Comparison of ENCODE assay signal across 11 cellular contexts in genomic region chr14:49303952-49304516, GRCh38.
DNase-seq lines count a peak whose midpoint lies in the region; ATAC-seq and TF ChIP-seq lines count a peak whose summit lies in the region.
"Had no signal": no experiment of that assay in that cellular context is flagged by ENCODE, and none has a peak within 500 bp of the region (broad histone marks: within the 10 kb centered on the region; RNA-seq: fewer than 3 reads in every experiment).

No MANE protein-coding gene starts in this region.

- DNase-seq in activated CD4-positive, alpha-beta T cell treated with anti-CD3 and anti-CD28 coated beads, Interleukin-2, amount 10 ng/mL, durations not matched to agents 7 days and 5 days, result peak; percentile 29
- no peak for DNase-seq in activated CD4-positive, alpha-beta T cell treated with anti-CD3 and anti-CD28 coated beads, Interleukin-2, amount 50 U/mL, for 4 hours
- no peak for DNase-seq in SK-N-SH
- peak; percentile 5 for DNase-seq in fibroblast of villous mesenchyme (ENCODE audit: low read depth)
- DNase-seq in smooth muscle cell of the brain vasculature (ENCODE audit: low read depth, low spot score), result peak; percentile 21
- DNase-seq in naive thymus-derived CD8-positive, alpha-beta T cell, result no peak
- no peak for DNase-seq in epidermal melanocyte (ENCODE audit: insufficient read length, low spot score)
- DNase-seq: activated CD4-positive, alpha-beta T cell treated with anti-CD3 and anti-CD28 coated beads for 48 hours had no signal

- no peaks in the 10 kb centered on the region for H3K27me3 Mint-ChIP-seq in activated CD4-positive, alpha-beta T cell treated with anti-CD3 and anti-CD28 coated beads, Interleukin-2, amount 10 ng/mL, durations not matched to agents 7 days and 5 days
- H3K27me3 Mint-ChIP-seq in naive thymus-derived CD8-positive, alpha-beta T cell, result peaks cover 3 to 21% (median 13%) of the 10 kb centered on the region in 5 donors

- no peak overlapping the region for H3K4me3 ChIP-seq in SK-N-SH (ENCODE audit: low read depth in 2 of 2, low read length in 1 of 2)
- no peak overlapping the region for H3K4me3 ChIP-seq in fibroblast of villous mesenchyme (ENCODE audit: low read depth, low read length)
- H3K4me3 ChIP-seq: skin epidermis had no signal

- H3K4me1 ChIP-seq in SK-N-SH (ENCODE audit: control insufficient read depth in 1 of 2, insufficient read depth in 2 of 2, low read depth in 1 of 2, low read length in 1 of 2), result peaks cover 0 to 2% of the 10 kb centered on the region in 2 experiments; a peak in 1 of 4 replicates

- no peak overlapping the region for H3K4me3 Mint-ChIP-seq in activated CD4-positive, alpha-beta T cell treated with anti-CD3 and anti-CD28 coated beads, Interleukin-2, amount 10 ng/mL, durations not matched to agents 7 days and 5 days
- no peak overlapping the region for H3K4me3 Mint-ChIP-seq in naive thymus-derived CD8-positive, alpha-beta T cell
- H3K4me3 Mint-ChIP-seq: B cell had no signal

- no peak overlapping the region for H3K27ac Mint-ChIP-seq in activated CD4-positive, alpha-beta T cell treated with anti-CD3 and anti-CD28 coated beads, Interleukin-2, amount 10 ng/mL, durations not matched to agents 7 days and 5 days
- no peak overlapping the region for H3K27ac Mint-ChIP-seq in naive thymus-derived CD8-positive, alpha-beta T cell
- H3K27ac Mint-ChIP-seq: B cell had no signal

- no peak for TF ChIP-seq EP300 in SK-N-SH (IDR thresholded peaks at IDR 0.05; ENCODE audit: borderline replicate concordance in 1 of 2, low read depth in 1 of 2, low read length in 1 of 2)

- H2AFZ ChIP-seq in SK-N-SH (ENCODE audit: low read depth), result no peak overlapping the region

- H4K20me1 ChIP-seq in SK-N-SH (ENCODE audit: insufficient read depth), result no peaks in the 10 kb centered on the region

- H3K9ac ChIP-seq in SK-N-SH, result no peak overlapping the region

- no peaks in the 10 kb centered on the region for H3K9me3 Mint-ChIP-seq in activated CD4-positive, alpha-beta T cell treated with anti-CD3 and anti-CD28 coated beads, Interleukin-2, amount 10 ng/mL, durations not matched to agents 7 days and 5 days
- peaks cover 0 to 8% (median 0%) of the 10 kb centered on the region in 9 donors for H3K9me3 Mint-ChIP-seq in naive thymus-derived CD8-positive, alpha-beta T cell

- no peak overlapping the region for H3K27ac ChIP-seq in SK-N-SH (ENCODE audit: low read depth in 2 of 2, low read length in 1 of 2)
- H3K27ac ChIP-seq: skin epidermis had no signal

- no peak for TF ChIP-seq RAD21 in SK-N-SH (IDR thresholded peaks at IDR 0.05; ENCODE audit: low read length)

- ATAC-seq in naive thymus-derived CD8-positive, alpha-beta T cell, result no peak
- no peak for ATAC-seq in GM18520 (IDR thresholded peaks at IDR 0.05; ENCODE audit: unreplicated experiment)

- no peaks in the 10 kb centered on the region for H3K4me1 Mint-ChIP-seq in activated CD4-positive, alpha-beta T cell treated with anti-CD3 and anti-CD28 coated beads, Interleukin-2, amount 10 ng/mL, durations not matched to agents 7 days and 5 days
- H3K4me1 Mint-ChIP-seq in naive thymus-derived CD8-positive, alpha-beta T cell, result no peaks in the 10 kb centered on the region

- no peak overlapping the region for H3K4me2 ChIP-seq in SK-N-SH

- no peaks in the 10 kb centered on the region for H3K79me2 ChIP-seq in SK-N-SH (ENCODE audit: insufficient read depth)

- WGBS in SK-N-SH (ENCODE audit: low lambda C conversion rate), result 21% methylated on average over 5 of the region's 5 CpGs

- no peaks in the 10 kb centered on the region for H3K9me2 ChIP-seq in SK-N-SH

- no peaks in the 10 kb centered on the region for H3K36me3 Mint-ChIP-seq in activated CD4-positive, alpha-beta T cell treated with anti-CD3 and anti-CD28 coated beads, Interleukin-2, amount 10 ng/mL, durations not matched to agents 7 days and 5 days (ENCODE audit: low read depth)
- no peaks in the 10 kb centered on the region for H3K36me3 Mint-ChIP-seq in naive thymus-derived CD8-positive, alpha-beta T cell

- POLR2A ChIA-PET in activated CD4-positive, alpha-beta T cell treated with anti-CD3 and anti-CD28 coated beads, Interleukin-2, amount 10 ng/mL, durations not matched to agents 7 days and 5 days (lab: Charles Lee), result no interaction called here
- POLR2A ChIA-PET in SK-N-SH (lab: Yijun Ruan, JAX), result no interaction called here
- POLR2A ChIA-PET in naive thymus-derived CD8-positive, alpha-beta T cell (lab: Charles Lee), result no interaction called here

- no peaks in the 10 kb centered on the region for H3F3A ChIP-seq in SK-N-SH (replicated peaks; ENCODE audit: insufficient read depth)

- CTCF ChIA-PET in activated CD4-positive, alpha-beta T cell treated with anti-CD3 and anti-CD28 coated beads, Interleukin-2, amount 10 ng/mL, durations not matched to agents 7 days and 5 days (lab: Charles Lee), result no interaction called here
- CTCF ChIA-PET in SK-N-SH (lab: Yijun Ruan, JAX), result no interaction called here

- no peaks in the 10 kb centered on the region for H3K36me3 ChIP-seq in SK-N-SH (replicated peaks in 1 of 2; ENCODE audit: control insufficient read depth in 1 of 2, insufficient read depth in 2 of 2, low read length in 1 of 2)

- TF ChIP-seq CTCF in SK-N-SH (IDR thresholded peaks at IDR 0.05) (no peak), fibroblast of villous mesenchyme (IDR thresholded peaks at IDR 0.05; ENCODE audit: insufficient read depth, low read depth, low read length) (no peak)

- H3K9me3 ChIP-seq in SK-N-SH, result no peaks in the 10 kb centered on the region

- H3K27me3 ChIP-seq in SK-N-SH (ENCODE audit: insufficient read depth), result no peaks in the 10 kb centered on the region

TF ChIP-seq in SK-N-SH, 30 proteins besides CTCF, POLR2A, EP300 and RAD21:
- TF ChIP-seq REST (IDR thresholded peaks at IDR 0.05; ENCODE audit: low read depth, low read length) (peak; percentile 95), FOXM1 (IDR thresholded peaks at IDR 0.05; ENCODE audit: low read depth) (no peak), YY1 (IDR thresholded peaks at IDR 0.05; ENCODE audit: low read depth) (no peak), EZH2phosphoT487 (IDR thresholded peaks at IDR 0.05; ENCODE audit: borderline replicate concordance, low read depth) (no peak), ELF1 (IDR thresholded peaks at IDR 0.05) (no peak), RXRA (IDR thresholded peaks at IDR 0.05; ENCODE audit: borderline replicate concordance, low read depth) (no peak), MAX (IDR thresholded peaks at IDR 0.05; ENCODE audit: low read depth) (no peak), USF2 (IDR thresholded peaks at IDR 0.05; ENCODE audit: borderline replicate concordance, low read depth, low read length) (no peak), IRF3 (IDR thresholded peaks at IDR 0.05; ENCODE audit: low read depth, low read length) (no peak)

Comparison
In these comparisons a context has a peak if more than half of its experiments do, and no peak if none do; other contexts are left out.
1. DNase-seq: peak in activated CD4-positive, alpha-beta T cell treated with anti-CD3 and anti-CD28 coated beads, Interleukin-2, amount 10 ng/mL, durations not matched to agents 7 days and 5 days (single experiment), fibroblast of villous mesenchyme (single experiment) and smooth muscle cell of the brain vasculature (single experiment); none in activated CD4-positive, alpha-beta T cell treated with anti-CD3 and anti-CD28 coated beads, Interleukin-2, amount 50 U/mL, for 4 hours (0 of 2), SK-N-SH (single experiment), naive thymus-derived CD8-positive, alpha-beta T cell (0 of 10) and epidermal melanocyte (single experiment).